Comparison of ENCODE assay signal across 10 cellular contexts in genomic region chr1:180981596-180982387, GRCh38. TPM values are rescaled to one million over a fixed set of nuclear protein-coding genes. Genes with fewer than 3 reads are reported as not detected.
DNase-seq lines count a peak whose midpoint lies in the region.
"Had no signal": no experiment of that assay in that cellular context is flagged by ENCODE, and none has a peak within 500 bp of the region (broad histone marks: within the 10 kb centered on the region; RNA-seq: fewer than 3 reads in every experiment).

No MANE protein-coding gene starts in this region.

- H3K27ac Mint-ChIP-seq in activated naive CD4-positive, alpha-beta T cell treated with anti-CD3 and anti-CD28 coated beads, Interleukin-2, amount 50 U/mL, for 24 hours, result peak overlapping the region; percentile 38

- H3K9me3 ChIP-seq in HUES64 (ENCODE audit: insufficient read depth, low read depth, low read length), result no peaks in the 10 kb centered on the region
- H3K9me3 ChIP-seq in MG63, result no peaks in the 10 kb centered on the region
- H3K9me3 ChIP-seq: pancreas had no signal

- peak overlapping the region; percentile 62 for H3K4me3 Mint-ChIP-seq in activated naive CD4-positive, alpha-beta T cell treated with anti-CD3 and anti-CD28 coated beads, Interleukin-2, amount 50 U/mL, for 24 hours

- peaks cover 21% of the 10 kb centered on the region for H3K36me3 Mint-ChIP-seq in activated naive CD4-positive, alpha-beta T cell treated with anti-CD3 and anti-CD28 coated beads, Interleukin-2, amount 50 U/mL, for 24 hours

- H3K27me3 ChIP-seq in HUES64 (ENCODE audit: insufficient read depth, low read length) (no peaks in the 10 kb centered on the region), MG63 (no peaks in the 10 kb centered on the region)
- H3K27me3 ChIP-seq: pancreas had no signal

- no peaks in the 10 kb centered on the region for H3K9me3 Mint-ChIP-seq in activated naive CD4-positive, alpha-beta T cell treated with anti-CD3 and anti-CD28 coated beads, Interleukin-2, amount 50 U/mL, for 24 hours

- no peak overlapping the region for H3K9ac ChIP-seq in HUES64 (ENCODE audit: low read depth, low read length)

- H3K36me3 ChIP-seq in HUES64 (ENCODE audit: insufficient read depth, low read length) (peaks cover 85% of the 10 kb centered on the region), MG63 (peaks cover 47% of the 10 kb centered on the region)

- H3K4me1 Mint-ChIP-seq in activated naive CD4-positive, alpha-beta T cell treated with anti-CD3 and anti-CD28 coated beads, Interleukin-2, amount 50 U/mL, for 24 hours, result peaks cover 39% of the 10 kb centered on the region

- peaks cover 12% of the 10 kb centered on the region; the same call in 1 of the 2 replicates for H3K4me1 ChIP-seq in HUES64 (ENCODE audit: insufficient read depth, low read length)

- H3K4me3 ChIP-seq in HUES64 (ENCODE audit: low read length), result no peak overlapping the region
- no peak overlapping the region for H3K4me3 ChIP-seq in MG63
- H3K4me3 ChIP-seq: pancreas had no signal

- no peaks in the 10 kb centered on the region for H3K27me3 Mint-ChIP-seq in activated naive CD4-positive, alpha-beta T cell treated with anti-CD3 and anti-CD28 coated beads, Interleukin-2, amount 50 U/mL, for 24 hours

- peak; percentile 2 to 56 (median 26) for DNase-seq in stimulated activated naive CD4-positive, alpha-beta T cell (lab: John Stamatoyannopoulos, UW)
- no peak for DNase-seq in stimulated activated naive CD4-positive, alpha-beta T cell treated with Interleukin-2 at 50 U/mL for 16 hours (lab: John Stamatoyannopoulos, UW)
- DNase-seq in stimulated activated CD4-positive, alpha-beta T cell treated with anti-CD3 and anti-CD28 coated beads, Interleukin-2, amount 100 ng/mL, for 24 hours, result peak; percentile 23 to 27
- DNase-seq in KBM-7, result no peak
- no peak for DNase-seq in NCI-H1694 (lab: John Stamatoyannopoulos, UW)
- no peak for DNase-seq in MG63
- DNase-seq: pancreas had no signal

- 74% methylated on average over 10 of the region's 11 CpGs for WGBS in HUES64

- H3K27ac ChIP-seq in HUES64 (ENCODE audit: low read depth, low read length), result 0 out of 2 replicates have a peak overlapping the region, but pooled peaks have one; percentile 5
- H3K27ac ChIP-seq: C4-2B, pancreas had no signal

- in situ Hi-C loops in KBM-7 (cut with MboI; ENCODE audit: low pct_unique_long_range_greater_than_20kb, low sequenced_read_pairs), result no loop called here

RNA-seq across cellular contexts. Expression of gene STX6, which starts 40.9 kb away (rescaled TPM):
- polyA plus RNA-seq in HUES64 (2013, experiment 1 of 2), result 19.3 TPM
- 20.3 TPM for polyA plus RNA-seq in HUES64 (2013, experiment 2 of 2)
- total RNA-seq in MG63 (2014; rRNA removed; shearing (Covaris generic); ENCODE audit: low replicate concordance), result 23.8 and 27.7 TPM in 2 replicates

RNA-seq across cellular contexts. Expression of gene MR1, which starts 52.0 kb away (rescaled TPM):
- polyA plus RNA-seq in HUES64 (2013, experiment 1 of 2), result 0.10 TPM
- polyA plus RNA-seq in HUES64 (2013, experiment 2 of 2), result 0.25 TPM
- 7.6 and 15.3 TPM in 2 replicates for total RNA-seq in MG63 (2014; rRNA removed; shearing (Covaris generic); ENCODE audit: low replicate concordance)

Comparison
In these comparisons a context has a peak if more than half of its experiments do, and no peak if none do; other contexts are left out.
1. DNase-seq: peak in stimulated activated naive CD4-positive, alpha-beta T cell (6 of 6) and stimulated activated CD4-positive, alpha-beta T cell treated with anti-CD3 and anti-CD28 coated beads, Interleukin-2, amount 100 ng/mL, for 24 hours (2 of 2); none in stimulated activated naive CD4-positive, alpha-beta T cell treated with Interleukin-2 at 50 U/mL for 16 hours (single experiment), KBM-7 (single experiment), NCI-H1694 (single experiment) and MG63 (single experiment).